ENCODE assay signal across 8 cellular contexts in the genomic region with DNA sequence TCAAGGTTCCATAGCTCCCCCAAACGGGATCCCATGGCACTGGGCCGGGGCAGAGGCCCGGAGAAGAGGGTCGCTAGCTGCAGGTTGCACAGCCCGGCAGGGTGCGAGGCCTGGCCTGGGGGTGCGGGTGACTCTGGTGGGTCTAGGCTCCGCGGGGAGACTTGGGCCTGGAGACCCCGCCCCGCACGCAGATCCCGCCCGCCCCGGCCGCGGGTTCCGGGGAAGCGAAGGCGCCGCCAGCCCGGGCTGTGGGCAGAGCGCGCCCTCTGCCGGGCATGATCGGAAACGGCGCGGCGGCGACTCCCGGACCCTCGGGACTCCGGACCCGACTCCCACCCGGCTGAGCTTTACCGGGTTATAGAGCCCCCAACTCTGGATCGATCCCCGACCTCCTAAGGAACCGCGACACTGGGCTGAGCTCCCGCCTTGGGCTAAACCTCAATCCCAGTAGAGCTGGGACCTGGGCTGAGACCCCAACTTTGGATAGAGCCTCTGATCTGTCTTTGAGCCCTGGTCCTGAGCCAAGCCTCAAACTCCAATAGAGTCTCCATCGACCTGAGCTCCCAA. TPM values are rescaled to one million over a fixed set of nuclear protein-coding genes. Genes with fewer than 3 reads are reported as not detected.
DNase-seq lines count a peak whose midpoint lies in the region; ATAC-seq, FAIRE-seq and TF ChIP-seq lines count a peak whose summit lies in the region.

No MANE protein-coding gene starts in this region.

- TF ChIP-seq CTCF in HCT116 (IDR thresholded peaks at IDR 0.05 in 2 of 3, conservative IDR thresholded peaks at IDR 0.05 in 1 of 3; ENCODE audit: borderline replicate concordance in 1 of 3, insufficient read depth in 1 of 3, low read depth in 2 of 3, low read length in 2 of 3) (peak; percentile 80 to 92 (median 88); a peak in 5 of 6 replicates), foreskin fibroblast (IDR thresholded peaks at IDR 0.05; ENCODE audit: low read depth, low read length) (peak; percentile 83)

- peak; percentile 36 for ATAC-seq in HCT116

- peak; percentile 11 to 26 for DNase-seq in AML-193 (lab: John Stamatoyannopoulos, UW)
- DNase-seq in HCT116 (ENCODE audit: low read depth, low spot score) = no peak
- DNase-seq in RCC 7860 (ENCODE audit: low spot score) = peak; percentile 36
- peak; percentile 66 for DNase-seq in activated T-helper 9 cell treated with anti-CD3 and anti-CD28 coated beads, Interleukin-2, amount 50 U/mL, for 16 hours (ENCODE audit: low read depth)
- DNase-seq in foreskin fibroblast = peak; percentile 34 to 80
- DNase-seq in OCI-M2 (lab: John Stamatoyannopoulos, UW; ENCODE audit: unreplicated experiment) = no peak

- H4K20me1 ChIP-seq in HCT116 (ENCODE audit: insufficient read depth) = no peaks in the 10 kb centered on the region

- peak; percentile 90 for TF ChIP-seq RAD21 in HCT116 (IDR thresholded peaks at IDR 0.05; ENCODE audit: low read depth)

- H3K9me3 ChIP-seq in HCT116 (ENCODE audit: control insufficient read depth in 1 of 2, insufficient read depth in 1 of 2, low read depth in 1 of 2, low read length in 2 of 2) (no peaks in the 10 kb centered on the region), neuron (ENCODE audit: low read length) (no peaks in the 10 kb centered on the region), subcutaneous abdominal adipose tissue (ENCODE audit: control insufficient read depth in 5 of 5, low read length in 5 of 5) (no peaks in the 10 kb centered on the region)

- no peak for FAIRE-seq in RCC 7860 (lab: Jason Lieb, UNC)

- H3K79me2 ChIP-seq in HCT116 (ENCODE audit: insufficient read depth, low read length) = peaks cover 18% of the 10 kb centered on the region

- H2AFZ ChIP-seq in HCT116 (ENCODE audit: low read depth, low read length, poor library complexity, severe bottlenecking) (peak overlapping the region; percentile 87), neuron (ENCODE audit: low read depth, low read length) (peak overlapping the region; percentile 37)

- no TSS peak for BruUV-seq in HCT116 (replicated peaks; lab: Mats Ljungman, UMichigan)

- H3K27ac ChIP-seq in HCT116 (ENCODE audit: low read depth, low read length) (peak overlapping the region; percentile 44; the same call in 1 of the 2 replicates), subcutaneous abdominal adipose tissue (ENCODE audit: low read depth, low read length) (no peak overlapping the region)

- H3K9ac ChIP-seq in HCT116 (ENCODE audit: low read length) (peak overlapping the region; percentile 58), subcutaneous abdominal adipose tissue (ENCODE audit: low read length in 5 of 5) (peak overlapping the region in 4 of 5 donors; percentile 31 to 78 (median 60))

- peak overlapping the region; percentile 90 for H3K4me2 ChIP-seq in HCT116 (ENCODE audit: low read length)

- intact Hi-C loops in HCT116 (cut with micrococcal nuclease) = loop anchor here (1.0 to 2.0 kb wide), 2 partner anchors 78 to 113 kb away; no protein-coding TSS in a partner anchor

- H3K4me1 ChIP-seq in HCT116 (ENCODE audit: control insufficient read depth in 1 of 2, insufficient read depth in 2 of 2, low read length in 2 of 2) (peaks cover 32 to 62% of the 10 kb centered on the region in 2 experiments), neuron (ENCODE audit: insufficient read depth, low read length) (peaks cover 8% of the 10 kb centered on the region), subcutaneous abdominal adipose tissue (ENCODE audit: control insufficient read depth in 5 of 5, insufficient read depth in 5 of 5, low read length in 5 of 5) (peaks cover 3 to 51% (median 43%) of the 10 kb centered on the region in 5 donors)

- TF ChIP-seq POLR2A in HCT116 (IDR thresholded peaks at IDR 0.05; ENCODE audit: borderline replicate concordance, extremely low read depth, insufficient read depth, insufficient read length) = no peak

- H3K9me2 ChIP-seq in HCT116 (ENCODE audit: insufficient read depth) = no peaks in the 10 kb centered on the region

- no peaks in the 10 kb centered on the region for H3K36me3 ChIP-seq in HCT116 (ENCODE audit: control insufficient read depth in 1 of 2, insufficient read depth in 2 of 2, low read length in 2 of 2)
- no peaks in the 10 kb centered on the region for H3K36me3 ChIP-seq in neuron (ENCODE audit: insufficient read depth, low read length)
- no peaks in the 10 kb centered on the region for H3K36me3 ChIP-seq in subcutaneous abdominal adipose tissue (ENCODE audit: control insufficient read depth in 5 of 5, insufficient read depth in 5 of 5, low read length in 5 of 5)

- RAD21 ChIA-PET in HCT116 (lab: Charles Lee; ENCODE audit: low non-redundant PET in 1 of 2, low total read pairs in 2 of 2, uncharacterized antibody in 2 of 2, unreplicated experiment in 2 of 2) = interaction anchor here (0.6 to 1.1 kb wide), 2 partner anchors 69 to 185 kb away, joined by 3 to 4 read pairs; no protein-coding TSS in a partner anchor

- H3K27me3 ChIP-seq in HCT116 (ENCODE audit: insufficient read depth, low read length) (no peaks in the 10 kb centered on the region), neuron (ENCODE audit: insufficient read depth, low read length) (no peaks in the 10 kb centered on the region), subcutaneous abdominal adipose tissue (ENCODE audit: control insufficient read depth in 5 of 5, insufficient read depth in 4 of 5, low read length in 5 of 5) (peaks cover 0 to 5% (median 0%) of the 10 kb centered on the region in 5 donors)

- CTCF ChIA-PET in HCT116 (lab: Charles Lee) = interaction anchor here (0.6 to 3.3 kb wide), 21 partner anchors 9 to 369 kb away, joined by 3 to 29 read pairs (median 4); partner anchors contain the start of genes FEM1A and PLIN5

- H3K4me3 ChIP-seq in HCT116 (replicated peaks in 1 of 2; ENCODE audit: low read depth in 1 of 2, low read length in 2 of 2) = peak overlapping the region; percentile 37 to 55
- H3K4me3 ChIP-seq in foreskin fibroblast (ENCODE audit: low read depth in 1 of 2, low read length in 2 of 2) = peak overlapping the region; percentile 43 to 58
- peak overlapping the region; percentile 45 for H3K4me3 ChIP-seq in neuron (ENCODE audit: low read length)
- H3K4me3 ChIP-seq in subcutaneous abdominal adipose tissue (ENCODE audit: low read depth in 1 of 5, low read length in 5 of 5) = peak overlapping the region; percentile 55 to 64 (median 60)

- POLR2A ChIA-PET in HCT116 (lab: Charles Lee) = interaction anchor here (1.6 kb wide), 1 partner anchor 164 kb away, joined by 4 read pairs; the partner anchor contains the start of gene HDGFL2

TF ChIP-seq in HCT116, 20 proteins besides CTCF, POLR2A, EP300 and RAD21:
- TF ChIP-seq ZBTB33 (IDR thresholded peaks at IDR 0.05; ENCODE audit: extremely low read depth, insufficient replicate concordance, low read length) (peak; percentile 37), EZH2phosphoT487 (IDR thresholded peaks at IDR 0.05; ENCODE audit: borderline replicate concordance) (no peak)

RNA-seq across cellular contexts. Expression of gene TNFAIP8L1, which starts 3.1 kb away (rescaled TPM):
- total RNA-seq in HCT116 (2021; ENCODE audit: unreplicated experiment) = 22.2 TPM
- 19.5 and 24.0 TPM in 2 replicates for polyA plus RNA-seq in HCT116 (2012)

RNA-seq across cellular contexts. Expression of gene MYDGF, which starts 33.9 kb away (rescaled TPM):
- 110 TPM for total RNA-seq in HCT116 (2021; ENCODE audit: unreplicated experiment)
- 225 and 280 TPM in 2 replicates for polyA plus RNA-seq in HCT116 (2012)

Comparison
In these comparisons a context has a peak if more than half of its experiments do, and no peak if none do; other contexts are left out.
1. DNase-seq: peak in AML-193 (2 of 2), RCC 7860 (single experiment), activated T-helper 9 cell treated with anti-CD3 and anti-CD28 coated beads, Interleukin-2, amount 50 U/mL, for 16 hours (single experiment) and foreskin fibroblast (2 of 2); none in HCT116 (single experiment) and OCI-M2 (single experiment).
2. Peak in every context shown above with its lines, with median percentiles within 50 percentile points of each other: H3K4me3 ChIP-seq.